In the genomic region with DNA sequence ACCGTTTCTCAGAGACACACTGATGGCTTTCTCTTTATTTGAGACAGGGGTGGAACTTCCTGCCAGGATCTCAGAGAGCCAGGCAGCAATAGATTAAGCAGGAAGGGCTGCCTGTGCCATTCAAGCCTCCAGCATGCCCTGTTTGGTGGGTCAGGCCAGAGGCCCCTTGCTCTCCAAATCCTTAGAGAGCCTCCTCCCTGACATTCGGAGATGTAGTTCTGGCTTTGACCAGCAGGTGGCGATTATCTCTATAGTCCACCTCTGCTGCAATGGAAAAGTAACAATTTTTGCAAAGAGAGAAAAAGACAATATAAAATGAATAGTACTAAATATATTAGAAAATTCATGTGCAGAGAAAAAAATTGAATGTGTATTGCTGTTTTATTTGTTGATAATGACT, we compare ENCODE assay signal across 8 cellular contexts.
DNase-seq lines count a peak whose midpoint lies in the region; ATAC-seq and TF ChIP-seq lines count a peak whose summit lies in the region.

No MANE protein-coding gene starts in this region.

- H3K27ac Mint-ChIP-seq in MCF 10A (ENCODE audit: low read depth, unreplicated experiment) = no peak overlapping the region

- H3K27ac ChIP-seq in SU-DHL-6 (ENCODE audit: low read depth, low read length) (no peak overlapping the region), left lung (no peak overlapping the region)

- H2AFZ ChIP-seq in SU-DHL-6 (ENCODE audit: low read depth, low read length, severe bottlenecking) = no peak overlapping the region

- no peaks in the 10 kb centered on the region for H3K36me3 Mint-ChIP-seq in MCF 10A (ENCODE audit: insufficient read depth, unreplicated experiment)

- DNase-seq in MCF 10A (ENCODE audit: unreplicated experiment) (peak; percentile 69), left lung (peak in 1 of 2 donors; percentile 40), NCI-H1694 (lab: John Stamatoyannopoulos, UW) (no peak), UCSD-AML1 (lab: John Stamatoyannopoulos, UW; ENCODE audit: unreplicated experiment) (no peak)
- peak; percentile 10 to 45 (median 37) for DNase-seq in stimulated activated CD4-positive, alpha-beta T cell treated with anti-CD3 and anti-CD28 coated beads, TNF-alpha, amount 100 ng/mL, for 4 hours (ENCODE audit: low read depth in 3 of 3)

- ATAC-seq in GM19455 (IDR thresholded peaks at IDR 0.05; ENCODE audit: unreplicated experiment) = peak; percentile 64
- ATAC-seq in left lung = peak; percentile 67
- no peak for ATAC-seq in GM21786 (IDR thresholded peaks at IDR 0.05; ENCODE audit: unreplicated experiment)

- no peak overlapping the region for H3K4me2 ChIP-seq in SU-DHL-6 (ENCODE audit: low read depth, low read length, poor library complexity, severe bottlenecking)

- no peaks in the 10 kb centered on the region for H4K20me1 ChIP-seq in SU-DHL-6 (ENCODE audit: low read depth, low read length)

- H3F3A ChIP-seq in SU-DHL-6 (ENCODE audit: insufficient read depth) = no peaks in the 10 kb centered on the region

- POLR2A ChIA-PET in MCF 10A (lab: Yijun Ruan, JAX) = no interaction called here

- H3K4me3 ChIP-seq in SU-DHL-6 (ENCODE audit: insufficient read depth, low read length, poor library complexity, severe bottlenecking) = no peak overlapping the region
- H3K4me3 ChIP-seq in left lung = no peak overlapping the region

- no peaks in the 10 kb centered on the region for H3K36me3 ChIP-seq in SU-DHL-6 (ENCODE audit: low read length)
- H3K36me3 ChIP-seq in left lung = no peaks in the 10 kb centered on the region

- H3K4me1 Mint-ChIP-seq in MCF 10A (ENCODE audit: insufficient read depth, unreplicated experiment) = no peaks in the 10 kb centered on the region

- no peaks in the 10 kb centered on the region for H3K4me1 ChIP-seq in left lung

- H3K9me3 Mint-ChIP-seq in MCF 10A (ENCODE audit: unreplicated experiment) = no peaks in the 10 kb centered on the region

- H3K27me3 ChIP-seq in SU-DHL-6 (ENCODE audit: low read length) = no peaks in the 10 kb centered on the region
- H3K27me3 ChIP-seq in left lung = no peaks in the 10 kb centered on the region

- H3K79me2 ChIP-seq in SU-DHL-6 (ENCODE audit: insufficient read depth, low read length) = no peaks in the 10 kb centered on the region

- BruUV-seq in MCF 10A (replicated peaks; lab: Mats Ljungman, UMichigan) = no TSS peak

- H3K9me2 ChIP-seq in SU-DHL-6 (replicated peaks; ENCODE audit: insufficient read depth, low read length) = no peaks in the 10 kb centered on the region

- H3K9me3 ChIP-seq in SU-DHL-6 (ENCODE audit: insufficient read depth, low read length) = no peaks in the 10 kb centered on the region
- no peaks in the 10 kb centered on the region for H3K9me3 ChIP-seq in left lung

- CTCF ChIA-PET in MCF 10A (lab: Yijun Ruan, JAX) = interaction anchor here (0.6 kb wide), 1 partner anchor 650 kb away, joined by 3 read pairs; no protein-coding TSS in a partner anchor

- H3K27me3 Mint-ChIP-seq in MCF 10A (ENCODE audit: insufficient read depth, unreplicated experiment) = peaks cover 13% of the 10 kb centered on the region

- intact Hi-C loops in MCF 10A (cut with micrococcal nuclease) = no loop called here
- intact Hi-C loops in left lung (cut with DNase I) = no loop called here

- TF ChIP-seq CTCF in SU-DHL-6 (IDR thresholded peaks at IDR 0.05; ENCODE audit: insufficient read depth, low read length, poor library complexity, severe bottlenecking) (peak; percentile 36), MCF 10A (IDR thresholded peaks at IDR 0.05; ENCODE audit: unreplicated experiment) (peak; percentile 68), left lung (IDR thresholded peaks at IDR 0.05) (peak; percentile 72 to 86)

- no peak overlapping the region for H3K4me3 Mint-ChIP-seq in MCF 10A (ENCODE audit: unreplicated experiment)

- no peak overlapping the region for H3K9ac ChIP-seq in SU-DHL-6 (ENCODE audit: low read length)

Comparison
In these comparisons a context has a peak if more than half of its experiments do, and no peak if none do; other contexts are left out.
1. DNase-seq: peak in MCF 10A (single experiment) and stimulated activated CD4-positive, alpha-beta T cell treated with anti-CD3 and anti-CD28 coated beads, TNF-alpha, amount 100 ng/mL, for 4 hours (3 of 3); none in NCI-H1694 (single experiment) and UCSD-AML1 (single experiment).
2. Peak in every context shown above with its lines, with median percentiles within 50 percentile points of each other: CTCF ChIP-seq.